1 cellular context compared by ENCODE assay signal in genomic region chr5:39216621-39217020, GRCh38.
TF ChIP-seq lines count a peak whose summit lies in the region.

No MANE protein-coding gene starts in this region.

TF ChIP-seq in HepG2, 621 proteins besides CTCF, POLR2A, EP300 and RAD21 (continued from another document):
- no peak for TF ChIP-seq BCLAF1 (IDR thresholded peaks at IDR 0.05)
- TF ChIP-seq MXD3 (CRISPR knock-in tag; IDR thresholded peaks at IDR 0.05), result no peak
- no peak for TF ChIP-seq ZNF552 (CRISPR knock-in tag; IDR thresholded peaks at IDR 0.05; ENCODE audit: borderline replicate concordance)
- TF ChIP-seq POLR2AphosphoS5 (IDR thresholded peaks at IDR 0.05; ENCODE audit: low read depth, low read length), result no peak
- no peak for TF ChIP-seq TBX3 (IDR thresholded peaks at IDR 0.05; ENCODE audit: borderline replicate concordance)
- no peak for TF ChIP-seq TAF15 (IDR thresholded peaks at IDR 0.05; ENCODE audit: low read depth, low read length, poor library complexity, severe bottlenecking)
- no peak for TF ChIP-seq ZNF260 (CRISPR knock-in tag; IDR thresholded peaks at IDR 0.05; ENCODE audit: borderline replicate concordance, low read depth)
- no peak for TF ChIP-seq NR2F6 (IDR thresholded peaks at IDR 0.05)
- TF ChIP-seq NR2F6 (CRISPR knock-in tag; IDR thresholded peaks at IDR 0.05), result no peak
- TF ChIP-seq ZNF180 (CRISPR knock-in tag; IDR thresholded peaks at IDR 0.05; ENCODE audit: borderline replicate concordance, low read depth), result no peak
- no peak for TF ChIP-seq CBX5 (CRISPR knock-in tag; IDR thresholded peaks at IDR 0.05; ENCODE audit: borderline replicate concordance)
- no peak for TF ChIP-seq ZNF746 (CRISPR knock-in tag; IDR thresholded peaks at IDR 0.05)
- TF ChIP-seq KDM3A (CRISPR knock-in tag; IDR thresholded peaks at IDR 0.05; ENCODE audit: low read depth), result no peak
- no peak for TF ChIP-seq ZNF775 (CRISPR knock-in tag; IDR thresholded peaks at IDR 0.05; ENCODE audit: borderline replicate concordance)
- no peak for TF ChIP-seq ARID5B (CRISPR knock-in tag; IDR thresholded peaks at IDR 0.05)
- no peak for TF ChIP-seq THAP11 (CRISPR knock-in tag; IDR thresholded peaks at IDR 0.05)
- no peak for TF ChIP-seq ZSCAN5A (CRISPR knock-in tag; IDR thresholded peaks at IDR 0.05; ENCODE audit: borderline replicate concordance)
- TF ChIP-seq SRSF1 (optimal IDR thresholded peaks at IDR 0.05; ENCODE audit: low read depth, low read length), result no peak
- TF ChIP-seq ZNF18 (CRISPR knock-in tag; IDR thresholded peaks at IDR 0.05; ENCODE audit: insufficient replicate concordance), result no peak
TF ChIP-seq in HepG2: peak in this region for 0.
